Comparison of ENCODE assay signal across 8 cellular contexts in the genomic region with DNA sequence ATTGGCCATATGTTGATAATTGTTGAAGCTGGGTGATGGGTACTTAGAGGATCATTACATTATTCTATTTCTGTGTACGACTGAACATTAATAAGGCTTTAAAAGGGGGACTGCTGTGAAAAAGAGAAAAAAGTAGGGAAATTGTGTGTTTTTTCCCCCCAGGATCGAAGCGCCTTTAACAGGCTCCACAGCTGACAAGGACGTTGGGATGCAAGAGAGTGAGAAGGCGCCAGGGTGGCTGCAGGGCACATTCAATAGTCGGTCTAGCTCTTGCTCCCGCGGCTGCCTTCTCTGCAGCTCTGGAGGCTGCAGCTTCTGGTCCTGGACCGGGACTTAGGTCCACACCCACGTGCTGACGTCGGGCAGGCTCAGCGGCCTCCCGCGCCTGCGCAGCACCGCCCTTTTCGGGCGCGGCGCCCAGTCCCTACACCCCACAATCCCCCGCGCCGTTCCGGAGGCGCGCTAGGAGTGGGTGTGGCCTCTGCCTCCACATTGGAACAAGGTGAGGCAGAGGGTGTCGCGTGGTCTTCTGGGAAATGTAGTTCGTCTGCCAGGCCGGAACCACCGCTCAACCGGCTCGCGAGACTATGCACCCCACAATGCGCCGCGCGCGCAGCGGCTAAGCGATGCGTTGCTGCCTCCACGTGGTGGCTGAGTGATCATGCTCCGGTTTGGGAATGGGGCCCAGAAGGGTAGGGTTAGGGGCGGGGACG. TPM values are rescaled to one million over a fixed set of nuclear protein-coding genes. Genes with fewer than 3 reads are reported as not detected.
DNase-seq lines count a peak whose midpoint lies in the region; ATAC-seq lines count a peak whose summit lies in the region.

No MANE protein-coding gene starts in this region.

- no peaks in the 10 kb centered on the region for H3K27me3 Mint-ChIP-seq in effector memory CD8-positive, alpha-beta T cell

- peak overlapping the region; percentile 64 for H4K8ac ChIP-seq in mesenchymal stem cell (ENCODE audit: low read length)

- no peak overlapping the region for H2AFZ ChIP-seq in mesenchymal stem cell (ENCODE audit: low read depth, low read length)

- H3K27ac ChIP-seq in mesenchymal stem cell (ENCODE audit: low read length, poor library complexity, severe bottlenecking): peak overlapping the region; percentile 74

- H3K9ac ChIP-seq in mesenchymal stem cell (ENCODE audit: low read length): peak overlapping the region; percentile 71

- peak overlapping the region; percentile 3 to 56 for H3K27ac Mint-ChIP-seq in effector memory CD8-positive, alpha-beta T cell

- peaks cover 0 to 5% of the 10 kb centered on the region in 2 experiments for H3K27me3 ChIP-seq in mesenchymal stem cell (ENCODE audit: control insufficient read depth in 1 of 2, insufficient read depth in 1 of 2, low read length in 2 of 2)

- H3K4ac ChIP-seq in mesenchymal stem cell (ENCODE audit: low read depth in 1 of 2, low read length in 2 of 2): peak overlapping the region in 1 of 2 experiments; percentile 51

- no peak overlapping the region for H3K14ac ChIP-seq in mesenchymal stem cell (ENCODE audit: low read length in 2 of 2)

- ATAC-seq in GM19468 (IDR thresholded peaks at IDR 0.05; ENCODE audit: extremely low read depth, unreplicated experiment): peak; percentile 86
- ATAC-seq in effector memory CD8-positive, alpha-beta T cell (replicated peaks): peak; percentile 94

- H3K9me3 Mint-ChIP-seq in effector memory CD8-positive, alpha-beta T cell: no peaks in the 10 kb centered on the region

- DNase-seq in COR-L47 (lab: John Stamatoyannopoulos, UW): peak; percentile 99
- peak; percentile 96 for DNase-seq in HS-5 (ENCODE audit: low read depth)
- DNase-seq in NK-92 (lab: John Stamatoyannopoulos, UW; ENCODE audit: unreplicated experiment): peak; percentile 94
- peak; percentile 98 to 99 for DNase-seq in activated CD8-positive, alpha-beta memory T cell treated with anti-CD3 and anti-CD28 coated beads for 4 hours (ENCODE audit: low read depth in 2 of 2)
- peak; percentile 98 to 99 (median 99) for DNase-seq in effector memory CD8-positive, alpha-beta T cell
- DNase-seq in mesenchymal stem cell: peak; percentile 99
- DNase-seq in stimulated activated CD8-positive, alpha-beta memory T cell treated with anti-CD3 and anti-CD28 coated beads, Interleukin-12 subunit alpha, Interleukin-12 subunit beta, amount 100 ng/mL, for 4 hours (ENCODE audit: low read depth): peak; percentile 99

- peak overlapping the region in 1 of 2 experiments; percentile 31 for H2BK12ac ChIP-seq in mesenchymal stem cell (ENCODE audit: low read length in 2 of 2)

- no peak overlapping the region for H2BK15ac ChIP-seq in mesenchymal stem cell (ENCODE audit: low read depth, poor library complexity, severe bottlenecking)

- H2AK5ac ChIP-seq in mesenchymal stem cell (ENCODE audit: low read length, severe bottlenecking): no peak overlapping the region

- WGBS in mesenchymal stem cell: 2% methylated on average over 46 of the region's 47 CpGs

- peaks cover 11% of the 10 kb centered on the region for H3K4me1 ChIP-seq in mesenchymal stem cell (ENCODE audit: control insufficient read depth, insufficient read depth, low read depth, low read length)

- H3K4me3 Mint-ChIP-seq in effector memory CD8-positive, alpha-beta T cell: peak overlapping the region; percentile 69 to 75

- H3K4me1 Mint-ChIP-seq in effector memory CD8-positive, alpha-beta T cell (ENCODE audit: low read depth in 2 of 2): peaks cover 33 to 34% of the 10 kb centered on the region in 2 donors

- H2BK120ac ChIP-seq in mesenchymal stem cell (ENCODE audit: low read depth, low read length): no peak overlapping the region

- no peaks in the 10 kb centered on the region for H3K36me3 ChIP-seq in mesenchymal stem cell (ENCODE audit: control insufficient read depth in 1 of 2, insufficient read depth in 2 of 2, low read depth in 1 of 2, low read length in 2 of 2)

- peak overlapping the region; percentile 24 to 62 for H3K18ac ChIP-seq in mesenchymal stem cell (ENCODE audit: low read depth in 1 of 2, low read length in 2 of 2)

- no peak overlapping the region for H2BK5ac ChIP-seq in mesenchymal stem cell (ENCODE audit: low read depth, low read length, poor library complexity, severe bottlenecking)

- H3K4me3 ChIP-seq in mesenchymal stem cell (ENCODE audit: insufficient read depth in 1 of 2, low read depth in 1 of 2, low read length in 2 of 2): peak overlapping the region in 1 of 2 experiments; percentile 65

- peak overlapping the region; percentile 99 for H3K4me2 ChIP-seq in mesenchymal stem cell (ENCODE audit: low read length, poor library complexity, severe bottlenecking)

- H3K23ac ChIP-seq in mesenchymal stem cell (ENCODE audit: low read length in 2 of 2): no peak overlapping the region

- H4K91ac ChIP-seq in mesenchymal stem cell (ENCODE audit: low read length): no peak overlapping the region

- H3K36me3 Mint-ChIP-seq in effector memory CD8-positive, alpha-beta T cell (ENCODE audit: insufficient read depth): peaks cover 11% of the 10 kb centered on the region

- peaks cover 8% of the 10 kb centered on the region for H3K79me1 ChIP-seq in mesenchymal stem cell (replicated peaks; ENCODE audit: low read length, poor library complexity, severe bottlenecking)

- no peaks in the 10 kb centered on the region for H3K9me3 ChIP-seq in mesenchymal stem cell (ENCODE audit: control insufficient read depth, low read length)

RNA-seq across cellular contexts. Expression of gene LRFN3, which starts 4.9 kb away (rescaled TPM):
- polyA plus RNA-seq in mesenchymal stem cell (2013, experiment 1 of 2): 17.0 TPM
- polyA plus RNA-seq in mesenchymal stem cell (2013, experiment 2 of 2): 16.1 TPM

RNA-seq across cellular contexts. Expression of gene TYROBP, which starts 23.2 kb away (rescaled TPM):
- 0.80 TPM for polyA plus RNA-seq in mesenchymal stem cell (2013, experiment 1 of 2)
- 0.53 TPM for polyA plus RNA-seq in mesenchymal stem cell (2013, experiment 2 of 2)

RNA-seq across cellular contexts. Expression of gene HCST, which starts 29.0 kb away (rescaled TPM):
- 1.4 TPM for polyA plus RNA-seq in mesenchymal stem cell (2013, experiment 1 of 2)
- 1.4 TPM for polyA plus RNA-seq in mesenchymal stem cell (2013, experiment 2 of 2)

RNA-seq across cellular contexts. Expression of gene NFKBID, which starts 31.0 kb away (rescaled TPM):
- polyA plus RNA-seq in mesenchymal stem cell (2013, experiment 1 of 2): 4.7 TPM
- polyA plus RNA-seq in mesenchymal stem cell (2013, experiment 2 of 2): 4.1 TPM
